In genomic region chr21:29697555-29698193, GRCh38 we compare ENCODE assay signal across 12 cellular contexts.
DNase-seq lines count a peak whose midpoint lies in the region; ATAC-seq and TF ChIP-seq lines count a peak whose summit lies in the region.
"Had no signal": no experiment of that assay in that cellular context is flagged by ENCODE, and none has a peak within 500 bp of the region (broad histone marks: within the 10 kb centered on the region; RNA-seq: fewer than 3 reads in every experiment).

No MANE protein-coding gene starts in this region.

- H3K4me1 ChIP-seq in left lung (no peaks in the 10 kb centered on the region), Caco-2 (no peaks in the 10 kb centered on the region)

- H3K27me3 ChIP-seq in left lung (no peaks in the 10 kb centered on the region), Caco-2 (replicated peaks; ENCODE audit: control insufficient read depth, insufficient read depth, low read length) (no peaks in the 10 kb centered on the region; the same call in 1 of the 2 replicates)

- DNase-seq in MV-4-11 (lab: John Stamatoyannopoulos, UW), result peak; percentile 77
- peak; percentile 18 for DNase-seq in fibroblast of pulmonary artery (ENCODE audit: low read depth)
- DNase-seq in NCI-H526 treated with DMSO at 0.1 percent for 48 hours (lab: John Stamatoyannopoulos, UW), result no peak
- no peak for DNase-seq in left lung
- DNase-seq in Caco-2, result no peak
- no peak for DNase-seq in putamen (ENCODE audit: low spot score)
- DNase-seq: activated CD4-positive, alpha-beta T cell treated with anti-CD3 and anti-CD28 coated beads for 1 hour; Calu3; cortex of kidney had no signal

- H3K9me3 Mint-ChIP-seq in Caco-2 (ENCODE audit: unreplicated experiment), result no peaks in the 10 kb centered on the region

- ATAC-seq in GM18499 (IDR thresholded peaks at IDR 0.05; ENCODE audit: insufficient read depth, unreplicated experiment) (peak; percentile 88), HG02852 (IDR thresholded peaks at IDR 0.05; ENCODE audit: unreplicated experiment) (peak; percentile 92), left lung (no peak)
- ATAC-seq: HCT116 had no signal

- no peak overlapping the region for H3K4me3 Mint-ChIP-seq in Caco-2 (ENCODE audit: unreplicated experiment)

- intact Hi-C loops in left lung (cut with DNase I), result no loop called here
- intact Hi-C loops in Caco-2 (cut with micrococcal nuclease; ENCODE audit: unreplicated experiment), result loop anchor here (10.0 kb wide), 1 partner anchor 147 kb away; no protein-coding TSS in a partner anchor

- H3K9me3 ChIP-seq in left lung (no peaks in the 10 kb centered on the region), Caco-2 (no peaks in the 10 kb centered on the region)

- no peaks in the 10 kb centered on the region for H3K36me3 Mint-ChIP-seq in Caco-2 (ENCODE audit: insufficient read depth, unreplicated experiment)

- H3K4me3 ChIP-seq in fibroblast of pulmonary artery (replicated peaks; ENCODE audit: low read depth, low read length), result no peak overlapping the region
- no peak overlapping the region for H3K4me3 ChIP-seq in left lung
- H3K4me3 ChIP-seq in Caco-2 (ENCODE audit: low read depth, low read length), result no peak overlapping the region

- no peak overlapping the region for H3K27ac Mint-ChIP-seq in Caco-2 (ENCODE audit: unreplicated experiment)

- peaks cover 13% of the 10 kb centered on the region for H3K27me3 Mint-ChIP-seq in Caco-2 (ENCODE audit: insufficient read depth, unreplicated experiment)

- H3K36me3 ChIP-seq in left lung, result no peaks in the 10 kb centered on the region
- H3K36me3 ChIP-seq in Caco-2 (ENCODE audit: control insufficient read depth, insufficient read depth, low read length), result no peaks in the 10 kb centered on the region

- TF ChIP-seq CTCF in fibroblast of pulmonary artery (IDR thresholded peaks at IDR 0.05; ENCODE audit: low read length, missing control alignments) (no peak), left lung (IDR thresholded peaks at IDR 0.05) (no peak), Caco-2 (IDR thresholded peaks at IDR 0.05; ENCODE audit: insufficient read depth in 1 of 2, low read depth in 1 of 2, low read length in 1 of 2, severe bottlenecking in 1 of 2, unreplicated experiment in 1 of 2) (no peak)

- no peaks in the 10 kb centered on the region for H3K4me1 Mint-ChIP-seq in Caco-2 (ENCODE audit: low read depth, unreplicated experiment)

- POLR2A ChIA-PET in Caco-2 (lab: Charles Lee), result no interaction called here

- CTCF ChIA-PET in Caco-2 (lab: Charles Lee), result no interaction called here

- BruUV-seq in Caco-2 (replicated peaks; lab: Mats Ljungman, UMichigan), result no TSS peak

- no peak overlapping the region for H3K27ac ChIP-seq in left lung

Comparison
In these comparisons a context has a peak if more than half of its experiments do, and no peak if none do; other contexts are left out.
1. DNase-seq: peak in MV-4-11 (single experiment) and fibroblast of pulmonary artery (single experiment); none in NCI-H526 treated with DMSO at 0.1 percent for 48 hours (single experiment), left lung (0 of 2), Caco-2 (0 of 2) and putamen (single experiment).